ENCODE assay signal across 34 cellular contexts in genomic region chr3:22940285-22940684, GRCh38.
"Had no signal": no experiment of that assay in that cellular context is flagged by ENCODE, and none has a peak within 500 bp of the region (broad histone marks: within the 10 kb centered on the region; RNA-seq: fewer than 3 reads in every experiment).

No MANE protein-coding gene starts in this region.

- DNase-seq: Karpas-422, Kasumi-1, MG63, MM.1S, MV-4-11, NCI-H1048, NCI-H1092, NCI-H1092 treated with DMSO at 0.1 percent for 48 hours, NCI-H1105, NCI-H1105 treated with DMSO at 0.1 percent for 48 hours, NCI-H1417, NCI-H1417 treated with DMSO at 0.1 percent for 48 hours, NCI-H1436, NCI-H1436 treated with DMSO at 0.1 percent for 48 hours, NCI-H146, NCI-H1694, NCI-H1694 treated with DMSO at 0.1 percent for 48 hours, NCI-H187, NCI-H187 treated with DMSO at 0.1 percent for 48 hours, NCI-H1930, NCI-H2029, NCI-H2029 treated with DMSO at 0.1 percent for 48 hours, NCI-H2081, NCI-H2081 treated with DMSO at 0.1 percent for 48 hours, NCI-H2107, NCI-H2171, NCI-H2171 treated with DMSO at 0.1 percent for 48 hours, NCI-H2227 treated with DMSO at 0.1 percent for 48 hours, NCI-H226, NCI-H345, NCI-H446, NCI-H446 treated with DMSO at 0.1 percent for 48 hours, NCI-H510A, NCI-H510A treated with DMSO at 0.1 percent for 48 hours had no signal

- H3K4me3 ChIP-seq: MG63 had no signal

- H3K9me3 ChIP-seq: MG63 had no signal

- H3K27me3 ChIP-seq: MG63 had no signal

- H3K36me3 ChIP-seq: MG63 had no signal
